8 cellular contexts compared by ENCODE assay signal in the genomic region with DNA sequence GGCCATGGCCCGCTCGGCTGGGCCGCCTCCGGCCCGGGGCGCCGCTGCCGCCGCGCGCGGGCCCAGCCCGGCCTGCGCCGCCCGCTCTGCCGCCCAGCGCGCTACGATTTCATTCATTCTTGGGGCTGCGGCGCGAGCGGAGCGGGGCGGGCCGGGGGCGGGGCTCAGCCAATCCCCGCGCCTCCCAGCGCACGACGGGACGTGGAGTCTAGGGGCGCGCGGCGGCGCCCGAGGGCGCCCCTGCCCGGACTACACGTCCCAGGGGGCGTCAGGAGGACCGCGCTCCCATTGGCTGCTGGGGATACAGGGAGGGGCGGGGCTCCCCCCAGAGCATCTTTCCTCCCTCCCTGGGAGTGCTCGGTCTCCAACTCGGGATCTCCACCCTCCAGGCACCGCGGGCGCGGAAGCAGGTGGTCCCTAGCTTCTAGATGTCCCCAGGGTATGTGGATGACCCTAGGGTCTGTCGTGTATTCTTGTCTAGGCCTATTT. TPM values are rescaled to one million over a fixed set of nuclear protein-coding genes. Genes with fewer than 3 reads are reported as not detected.
DNase-seq lines count a peak whose midpoint lies in the region; ATAC-seq, FAIRE-seq and TF ChIP-seq lines count a peak whose summit lies in the region.

No MANE protein-coding gene starts in this region.

- H4K20me1 ChIP-seq in PC-3 (ENCODE audit: low read length): no peaks in the 10 kb centered on the region

- CTCF ChIA-PET in PC-3 (lab: Charles Lee): no interaction called here

- no peaks in the 10 kb centered on the region for H3K79me2 ChIP-seq in PC-3 (ENCODE audit: low read length)

- intact Hi-C loops in PC-3 (cut with micrococcal nuclease): no loop called here

- ATAC-seq in GM18861 (IDR thresholded peaks at IDR 0.05; ENCODE audit: unreplicated experiment) (peak; percentile 63), PC-3 (peak; percentile 77), omental fat pad (ENCODE audit: low FRiP score) (peak; percentile 47)

- H3K9me3 ChIP-seq in PC-3 (ENCODE audit: low read length): no peaks in the 10 kb centered on the region

- TF ChIP-seq CTCF in PC-3 (conservative IDR thresholded peaks at IDR 0.05; ENCODE audit: low read depth, low read length) (no peak), fibroblast of the aortic adventitia (IDR thresholded peaks at IDR 0.05; ENCODE audit: insufficient read depth, low read length) (no peak), omental fat pad (IDR thresholded peaks at IDR 0.05) (no peak)

- H3K4me3 ChIP-seq in PC-3 (ENCODE audit: low read length): no peak overlapping the region
- H3K4me3 ChIP-seq in fibroblast of the aortic adventitia (ENCODE audit: low read depth, low read length): peak overlapping the region; percentile 62
- peak overlapping the region; percentile 16 for H3K4me3 ChIP-seq in urinary bladder (ENCODE audit: low read depth, low read length)

- FAIRE-seq in HTR-8/SVneo (lab: Jason Lieb, UNC): peak; percentile 95

- under 1% methylated on average over 53 of the region's 54 CpGs for WGBS in urinary bladder

- H3K27me3 ChIP-seq in PC-3 (ENCODE audit: low read length): 0 out of 2 replicates have a peak, but pooled peaks cover 2% of the 10 kb centered on the region

- no peaks in the 10 kb centered on the region for H3K9me2 ChIP-seq in PC-3 (replicated peaks; ENCODE audit: low read length)

- H3K4me1 ChIP-seq in PC-3 (ENCODE audit: insufficient read depth, low read length) (no peaks in the 10 kb centered on the region), urinary bladder (ENCODE audit: insufficient read depth) (peaks cover 3% of the 10 kb centered on the region)

- DNase-seq in A172 (ENCODE audit: low spot score) (peak; percentile 81), HTR-8/SVneo (ENCODE audit: insufficient read length, low spot score) (peak; percentile 93), PC-3 (peak; percentile 67), fibroblast of the aortic adventitia (ENCODE audit: low read depth) (peak; percentile 79), omental fat pad (ENCODE audit: low spot score) (no peak)
- DNase-seq in activated T-cell treated with anti-CD3 and anti-CD28 coated beads, Interleukin-2, amount 50 U/mL, for 48 hours: peak; percentile 81 to 86

- no peaks in the 10 kb centered on the region for H3F3A ChIP-seq in PC-3 (ENCODE audit: low read length, unreplicated experiment)

- POLR2A ChIA-PET in PC-3 (lab: Charles Lee; ENCODE audit: unreplicated experiment): no interaction called here

- BruUV-seq in PC-3 (replicated peaks; lab: Mats Ljungman, UMichigan): no TSS peak

- H3K4me2 ChIP-seq in PC-3 (ENCODE audit: low read length): no peak overlapping the region; the same call in 1 of the 2 replicates

- H2AFZ ChIP-seq in PC-3 (ENCODE audit: low read length): no peak overlapping the region

- H3K9ac ChIP-seq in PC-3 (ENCODE audit: low read length): no peak overlapping the region

- H3K27ac ChIP-seq in PC-3 (ENCODE audit: low read length) (no peak overlapping the region), urinary bladder (ENCODE audit: low read depth) (no peak overlapping the region)

- H3K36me3 ChIP-seq in PC-3 (ENCODE audit: low read depth, low read length) (no peaks in the 10 kb centered on the region), urinary bladder (ENCODE audit: insufficient read depth) (no peaks in the 10 kb centered on the region)

RNA-seq across cellular contexts. Expression of gene DPF1, which starts 5.6 kb away (rescaled TPM):
- total RNA-seq in A172 (2014; rRNA removed; shearing (Covaris generic)): 6.4 and 19.2 TPM in 2 replicates
- total RNA-seq in PC-3 (2014; rRNA removed): 7.7 and 8.1 TPM in 2 replicates
- total RNA-seq in fibroblast of the aortic adventitia (ENCODE audit: low replicate concordance): 2.7 and 3.3 TPM in 2 replicates
- total RNA-seq in omental fat pad: not detected
- total RNA-seq in urinary bladder: 1.1 TPM
- polyA plus RNA-seq in urinary bladder: 0.24 TPM

RNA-seq across cellular contexts. Expression of gene PPP1R14A, which starts 26.5 kb away (rescaled TPM):
- not detected in 2 replicates for total RNA-seq in A172 (2014; rRNA removed; shearing (Covaris generic))
- not detected in 2 replicates for total RNA-seq in PC-3 (2014; rRNA removed)
- total RNA-seq in fibroblast of the aortic adventitia (ENCODE audit: low replicate concordance): 1.3 TPM in 1 of 2 replicates, not detected in the other
- 100 to 1,000 TPM in 2 of 4 donors, 10 to 100 TPM in 2; 61.8 to 258 (median 118) TPM for total RNA-seq in omental fat pad
- total RNA-seq in urinary bladder: 5.9 TPM
- 468 TPM for polyA plus RNA-seq in urinary bladder

RNA-seq across cellular contexts. Expression of gene SPINT2, which starts 34.7 kb away (rescaled TPM):
- 0.41 and 0.60 TPM in 2 replicates for total RNA-seq in A172 (2014; rRNA removed; shearing (Covaris generic))
- total RNA-seq in PC-3 (2014; rRNA removed): 442 and 650 TPM in 2 replicates
- 1.3 and 13.5 TPM in 2 replicates for total RNA-seq in fibroblast of the aortic adventitia (ENCODE audit: low replicate concordance)
- total RNA-seq in omental fat pad: 10 to 100 TPM; 14.3 to 30.6 (median 24.0) TPM
- 52.0 TPM for total RNA-seq in urinary bladder
- 125 TPM for polyA plus RNA-seq in urinary bladder
